ENCODE assay signal across 21 cellular contexts in the genomic region with DNA sequence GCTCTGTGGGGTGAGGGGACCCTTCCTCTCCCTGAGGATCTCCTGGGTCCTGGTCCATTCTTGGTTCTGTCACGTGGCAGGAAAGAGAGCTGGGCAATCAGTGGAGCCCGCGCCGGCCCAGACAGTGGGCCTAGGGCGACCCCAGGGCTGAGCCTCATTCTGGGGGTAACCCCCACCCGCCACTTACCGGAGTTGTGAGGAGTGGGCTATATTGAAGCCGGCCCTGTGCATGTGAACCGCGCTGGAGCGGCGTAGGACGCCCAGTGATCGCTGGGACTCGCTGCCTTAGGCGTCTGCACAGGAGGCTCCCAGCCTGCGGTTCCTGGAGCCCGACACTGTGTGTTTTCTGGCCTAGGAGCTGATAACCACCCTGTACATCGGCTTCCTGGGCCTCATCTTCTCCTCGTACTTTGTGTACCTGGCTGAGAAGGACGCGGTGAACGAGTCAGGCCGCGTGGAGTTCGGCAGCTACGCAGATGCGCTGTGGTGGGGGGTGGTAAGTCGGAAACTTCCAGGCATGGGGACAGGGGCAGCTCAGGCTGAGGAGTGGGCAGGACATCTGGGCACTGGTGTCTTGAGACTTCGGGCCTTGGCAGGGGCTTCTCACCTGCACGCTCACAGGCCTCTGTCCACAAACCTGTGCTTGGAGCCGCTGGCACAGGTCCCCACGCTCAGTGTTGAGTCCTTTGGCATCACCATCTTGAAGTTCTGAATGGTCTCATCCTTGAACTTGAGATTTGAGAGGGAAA.
DNase-seq lines count a peak whose midpoint lies in the region; ATAC-seq, FAIRE-seq and TF ChIP-seq lines count a peak whose summit lies in the region.
"Had no signal": no experiment of that assay in that cellular context is flagged by ENCODE, and none has a peak within 500 bp of the region (broad histone marks: within the 10 kb centered on the region; RNA-seq: fewer than 3 reads in every experiment).

No MANE protein-coding gene starts in this region.

- no peak overlapping the region for H2BK12ac ChIP-seq in H1 (ENCODE audit: low read depth, low read length)

- no peak overlapping the region for H3K27ac Mint-ChIP-seq in activated CD8-positive, alpha-beta memory T cell treated with anti-CD3 and anti-CD28 coated beads, Interleukin-2, amount 10 ng/mL, durations not matched to agents 7 days and 5 days
- H3K27ac Mint-ChIP-seq: B cell; CD4-positive, alpha-beta memory T cell had no signal

- H3K36me3 Mint-ChIP-seq in activated CD8-positive, alpha-beta memory T cell treated with anti-CD3 and anti-CD28 coated beads, Interleukin-2, amount 10 ng/mL, durations not matched to agents 7 days and 5 days, result no peaks in the 10 kb centered on the region

- no peaks in the 10 kb centered on the region for H3K9me3 Mint-ChIP-seq in activated CD8-positive, alpha-beta memory T cell treated with anti-CD3 and anti-CD28 coated beads, Interleukin-2, amount 10 ng/mL, durations not matched to agents 7 days and 5 days (ENCODE audit: low read depth)
- H3K9me3 Mint-ChIP-seq: CD4-positive, alpha-beta memory T cell had no signal

- no peaks in the 10 kb centered on the region for H3K23me2 ChIP-seq in H1 (ENCODE audit: low read depth, low read length)

- H3K27me3 ChIP-seq in H1 (replicated peaks in 1 of 4; ENCODE audit: control insufficient read depth in 3 of 4, extremely low read depth in 1 of 4, insufficient read depth in 3 of 4, low read length in 3 of 4), result peaks cover 0 to 49% (median 30%) of the 10 kb centered on the region in 4 experiments; a peak in 5 of 7 replicates
- peaks cover 15 to 57% of the 10 kb centered on the region in 2 experiments for H3K27me3 ChIP-seq in HepG2 (ENCODE audit: control insufficient read depth in 1 of 2, insufficient read depth in 2 of 2, low read length in 2 of 2)
- H3K27me3 ChIP-seq: MG63 had no signal

- in situ Hi-C loops in HepG2 (cut with HindIII; ENCODE audit: extremely low pct_ligation_motif_present, low pct_unique_long_range_greater_than_20kb), result no loop called here

- no peak overlapping the region; the same call in 1 of the 2 replicates for H4K8ac ChIP-seq in H1 (ENCODE audit: extremely low read depth, insufficient read depth, low read length)

- intact Hi-C loops in HepG2 (cut with micrococcal nuclease; ENCODE audit: unreplicated experiment) (no loop called here), posterior vena cava (cut with DNase I) (no loop called here)

- no peak for TF ChIP-seq CTCF in H1 (IDR thresholded peaks at IDR 0.05; ENCODE audit: control extremely low read depth in 1 of 3, insufficient read depth in 1 of 3, low read depth in 1 of 3, low read length in 3 of 3)
- no peak for TF ChIP-seq CTCF in HepG2 (CRISPR knock-in tag; IDR thresholded peaks at IDR 0.05)

- POLR2A ChIA-PET in H1 (lab: Charles Lee; ENCODE audit: partially characterized antibody) (no interaction called here), HepG2 (lab: Yijun Ruan, JAX) (no interaction called here)

- no peak for TF ChIP-seq EP300 in H1 (IDR thresholded peaks at IDR 0.05; ENCODE audit: borderline replicate concordance in 1 of 2, low read depth in 2 of 2, low read length in 2 of 2)
- no peak for TF ChIP-seq EP300 in HepG2 (IDR thresholded peaks at IDR 0.05; ENCODE audit: low read depth in 2 of 2, low read length in 2 of 2)
- no peak for TF ChIP-seq EP300 in HepG2 (CRISPR knock-in tag; IDR thresholded peaks at IDR 0.05; ENCODE audit: borderline replicate concordance)

- peaks cover 1% of the 10 kb centered on the region for H3K4me1 Mint-ChIP-seq in activated CD8-positive, alpha-beta memory T cell treated with anti-CD3 and anti-CD28 coated beads, Interleukin-2, amount 10 ng/mL, durations not matched to agents 7 days and 5 days
- H3K4me1 Mint-ChIP-seq: B cell had no signal

- H4K5ac ChIP-seq in H1 (ENCODE audit: insufficient read length, low read depth, low read length), result no peak overlapping the region

- H3K18ac ChIP-seq in H1 (ENCODE audit: extremely low read depth, low read length), result no peak overlapping the region

- H4K91ac ChIP-seq in H1 (replicated peaks; ENCODE audit: insufficient read length, low read length), result no peak overlapping the region

- no peak overlapping the region for H3K4ac ChIP-seq in H1 (replicated peaks; ENCODE audit: insufficient read length, low read depth, low read length)

- H3K79me2 ChIP-seq in H1 (ENCODE audit: control insufficient read depth in 1 of 2, insufficient read depth in 2 of 2, low read length in 2 of 2), result no peaks in the 10 kb centered on the region
- no peaks in the 10 kb centered on the region for H3K79me2 ChIP-seq in HepG2 (ENCODE audit: insufficient read depth, low read length)

- no peak overlapping the region for H2BK20ac ChIP-seq in H1 (ENCODE audit: low read length)

- ATAC-seq in activated CD8-positive, alpha-beta memory T cell treated with anti-CD3 and anti-CD28 coated beads, Interleukin-2, amount 10 ng/mL, durations not matched to agents 7 days and 5 days, result no peak
- ATAC-seq in HepG2, result peak; percentile 14; the same call in 1 of the 3 replicates
- ATAC-seq in GM18511 (IDR thresholded peaks at IDR 0.05; ENCODE audit: unreplicated experiment), result no peak

- H3K4me2 ChIP-seq in H1 (ENCODE audit: insufficient read depth in 1 of 2, low read depth in 2 of 2, low read length in 2 of 2) (no peak overlapping the region), HepG2 (ENCODE audit: low read depth, low read length) (no peak overlapping the region)
- H3K4me2 ChIP-seq: PC-9 had no signal

- BruUV-seq in HepG2 (replicated peaks; lab: Mats Ljungman, UMichigan), result no TSS peak

- H2BK120ac ChIP-seq in H1 (replicated peaks; ENCODE audit: low read depth, low read length), result no peak overlapping the region

- WGBS in H1 (ENCODE audit: extremely low coverage in 1 of 2, insufficient coverage in 1 of 2, insufficient read length in 1 of 2, insufficient replicate concordance in 2 of 2, low coverage in 1 of 2, low lambda C conversion rate in 2 of 2, missing lambda C conversion rate in 1 of 2), 2 experiments, result 90% methylated on average over 33 of the region's 33 CpGs; no CpG with 5 or more reads in 1 of the 2 experiments
- WGBS in HepG2 (ENCODE audit: low lambda C conversion rate), result 60% methylated on average over 28 of the region's 33 CpGs

- no peak overlapping the region for H3K27ac ChIP-seq in H1 (ENCODE audit: low read depth, low read length)
- H3K27ac ChIP-seq in HepG2 (ENCODE audit: extremely low read length, insufficient read depth, low read length), result no peak overlapping the region
- H3K27ac ChIP-seq: 22Rv1, GM23248, PC-9 had no signal

- no peaks in the 10 kb centered on the region for H3K27me3 Mint-ChIP-seq in activated CD8-positive, alpha-beta memory T cell treated with anti-CD3 and anti-CD28 coated beads, Interleukin-2, amount 10 ng/mL, durations not matched to agents 7 days and 5 days
- H3K27me3 Mint-ChIP-seq: B cell; CD4-positive, alpha-beta memory T cell had no signal

- H3K14ac ChIP-seq in H1 (ENCODE audit: insufficient read length), result no peak overlapping the region

- FAIRE-seq in H1 (lab: Jason Lieb, UNC), result no peak
- no peak for FAIRE-seq in HepG2 (lab: Jason Lieb, UNC)

- H3K36me3 ChIP-seq in H1 (ENCODE audit: control insufficient read depth in 2 of 4, insufficient read depth in 4 of 4, low read length in 3 of 4) (no peaks in the 10 kb centered on the region), HepG2 (replicated peaks in 1 of 2; ENCODE audit: control insufficient read depth in 1 of 2, insufficient read depth in 2 of 2, low read length in 2 of 2) (no peaks in the 10 kb centered on the region)
- H3K36me3 ChIP-seq: MG63 had no signal

- TF ChIP-seq RAD21 in H1 (IDR thresholded peaks at IDR 0.05 in 1 of 2, conservative IDR thresholded peaks at IDR 0.05 in 1 of 2; ENCODE audit: low read depth in 2 of 2, low read length in 2 of 2) (no peak), HepG2 (CRISPR knock-in tag; IDR thresholded peaks at IDR 0.05) (no peak)

- H3K9ac ChIP-seq in H1 (replicated peaks in 1 of 4; ENCODE audit: extremely low read depth in 1 of 4, low read depth in 3 of 4, low read length in 3 of 4) (no peak overlapping the region), HepG2 (ENCODE audit: insufficient read depth, low read depth, low read length) (no peak overlapping the region)
- H3K9ac ChIP-seq: GM23248 had no signal

- H4K20me1 ChIP-seq in H1 (replicated peaks in 1 of 2; ENCODE audit: control insufficient read depth in 1 of 2, insufficient read depth in 2 of 2, low read length in 2 of 2) (peaks cover 0 to 4% of the 10 kb centered on the region in 2 experiments), HepG2 (ENCODE audit: insufficient read depth, low read length) (no peaks in the 10 kb centered on the region)

- H2BK15ac ChIP-seq in H1 (ENCODE audit: low read length), result no peak overlapping the region

- TF ChIP-seq POLR2A in H1 (IDR thresholded peaks at IDR 0.05; ENCODE audit: control extremely low read depth in 1 of 2, low read depth in 2 of 2, low read length in 2 of 2) (no peak), HepG2 (IDR thresholded peaks at IDR 0.05; ENCODE audit: insufficient read depth in 1 of 2, low read depth in 2 of 2, low read length in 2 of 2) (no peak)

- no peak overlapping the region for H3K4me3 Mint-ChIP-seq in activated CD8-positive, alpha-beta memory T cell treated with anti-CD3 and anti-CD28 coated beads, Interleukin-2, amount 10 ng/mL, durations not matched to agents 7 days and 5 days
- H3K4me3 Mint-ChIP-seq: B cell; CD4-positive, alpha-beta memory T cell had no signal

- H3K4me3 ChIP-seq in H1 (ENCODE audit: extremely low read depth in 1 of 4, insufficient read depth in 2 of 4, low read depth in 3 of 4, low read length in 4 of 4), result no peak overlapping the region
- H3K4me3 ChIP-seq in HepG2 (replicated peaks in 1 of 3; ENCODE audit: insufficient read depth in 1 of 3, low read depth in 2 of 3, low read length in 3 of 3), result no peak overlapping the region
- H3K4me3 ChIP-seq: GM23248, MG63, PC-9 had no signal

- peak; percentile 10 for DNase-seq in activated CD8-positive, alpha-beta memory T cell treated with anti-CD3 and anti-CD28 coated beads, Interleukin-2, amount 50 U/mL, for 4 hours
- no peak for DNase-seq in activated CD8-positive, alpha-beta memory T cell treated with anti-CD3 and anti-CD28 coated beads, Interleukin-2, amount 10 ng/mL, durations not matched to agents 7 days and 5 days
- DNase-seq in H1 (ENCODE audit: low read depth in 1 of 2, low spot score in 2 of 2) (no peak), HepG2 (ENCODE audit: low spot score) (no peak), posterior vena cava (ENCODE audit: low spot score) (peak; percentile 75), NCI-H2081 (lab: John Stamatoyannopoulos, UW) (no peak)
- no peak for DNase-seq in activated CD4-positive, CD25-positive, alpha-beta regulatory T cell (lab: John Stamatoyannopoulos, UW)
- DNase-seq: Calu3, GM23248, Karpas-422, MG63, NCI-H1092, NCI-H146, NCI-H2081 treated with DMSO at 0.1 percent for 48 hours, NCI-H510A treated with DMSO at 0.1 percent for 48 hours, NCI-H82, PC-9 had no signal

- CTCF ChIA-PET in activated CD8-positive, alpha-beta memory T cell treated with anti-CD3 and anti-CD28 coated beads, Interleukin-2, amount 10 ng/mL, durations not matched to agents 7 days and 5 days (lab: Charles Lee), result no interaction called here
- CTCF ChIA-PET in H1 (lab: Charles Lee; ENCODE audit: partially characterized antibody) (interaction anchor here (1.4 to 1.7 kb wide), 2 partner anchors 229 to 315 kb away, joined by 3 read pairs; no protein-coding TSS in a partner anchor), HepG2 (lab: Yijun Ruan, JAX; ENCODE audit: low intra/inter-chr PET ratio, low total read pairs) (no interaction called here)

- H3K9me3 ChIP-seq in H1 (ENCODE audit: insufficient read depth in 2 of 2, low read depth in 1 of 2, low read length in 1 of 2) (peaks cover 0 to 6% of the 10 kb centered on the region in 2 experiments; a peak in 1 of 4 replicates), HepG2 (ENCODE audit: low read length) (no peaks in the 10 kb centered on the region)
- H3K9me3 ChIP-seq: MG63 had no signal

- H3K23ac ChIP-seq in H1 (ENCODE audit: insufficient read length), result no peak overlapping the region

- 0 out of 2 replicates have a peak overlapping the region, but pooled peaks have one; percentile 13 for H2AK5ac ChIP-seq in H1 (ENCODE audit: low read depth, low read length)

- no peak overlapping the region for H2AFZ ChIP-seq in H1 (ENCODE audit: low read length)
- no peak overlapping the region for H2AFZ ChIP-seq in HepG2 (ENCODE audit: low read length)
- H2AFZ ChIP-seq: GM23248, PC-9 had no signal

- no peaks in the 10 kb centered on the region for H3K79me1 ChIP-seq in H1 (ENCODE audit: low read depth, low read length)

- H3K56ac ChIP-seq in H1 (replicated peaks; ENCODE audit: insufficient read length, low read depth, low read length), result no peak overlapping the region

- H3K4me1 ChIP-seq in H1 (replicated peaks in 1 of 4; ENCODE audit: control insufficient read depth in 3 of 4, insufficient read depth in 4 of 4, low read length in 3 of 4) (peaks cover 0 to 3% (median 0%) of the 10 kb centered on the region in 4 experiments; a peak in 4 of 7 replicates), HepG2 (ENCODE audit: insufficient read depth, low read length) (peaks cover 10% of the 10 kb centered on the region)

- H2BK5ac ChIP-seq in H1 (ENCODE audit: low read depth, low read length), result no peak overlapping the region

Comparison
In these comparisons a context has a peak if more than half of its experiments do, and no peak if none do; other contexts are left out.
1. DNase-seq: peak in activated CD8-positive, alpha-beta memory T cell treated with anti-CD3 and anti-CD28 coated beads, Interleukin-2, amount 50 U/mL, for 4 hours (single experiment) and posterior vena cava (single experiment); none in activated CD8-positive, alpha-beta memory T cell treated with anti-CD3 and anti-CD28 coated beads, Interleukin-2, amount 10 ng/mL, durations not matched to agents 7 days and 5 days (single experiment), H1 (0 of 2), HepG2 (single experiment), NCI-H2081 (0 of 2) and activated CD4-positive, CD25-positive, alpha-beta regulatory T cell (0 of 4).